11 cellular contexts compared by ENCODE assay signal in genomic region chr6:36098920-36099647, GRCh38. TPM values are rescaled to one million over a fixed set of nuclear protein-coding genes. Genes with fewer than 3 reads are reported as not detected.
A peak's percentile ranks its signal among the peaks of the same experiment; 100 is the strongest.
DNase-seq lines count a peak whose midpoint lies in the region; TF ChIP-seq lines count a peak whose summit lies in the region.
"Had no signal": no experiment of that assay in that cellular context is flagged by ENCODE, and none has a peak within 500 bp of the region (broad histone marks: within the 10 kb centered on the region; RNA-seq: fewer than 3 reads in every experiment).

No MANE protein-coding gene starts in this region.

- no peaks in the 10 kb centered on the region for H3K27me3 ChIP-seq in thyroid gland

- H3K36me3 Mint-ChIP-seq in CD14-positive monocyte, result peaks cover 62 to 70% of the 10 kb centered on the region in 2 donors
- H3K36me3 Mint-ChIP-seq in brain, result peaks cover 21% of the 10 kb centered on the region
- peaks cover 8 to 30% (median 15%) of the 10 kb centered on the region in 3 donors for H3K36me3 Mint-ChIP-seq in immature natural killer cell

- H3K9me3 ChIP-seq in thyroid gland, result no peaks in the 10 kb centered on the region

- no peak overlapping the region for H3K4me3 ChIP-seq in thyroid gland (replicated peaks in 1 of 3)

- no peak for TF ChIP-seq POLR2A in thyroid gland (IDR thresholded peaks at IDR 0.05)

- no peaks in the 10 kb centered on the region for H3K27me3 Mint-ChIP-seq in CD14-positive monocyte (ENCODE audit: low read depth in 3 of 3)
- H3K27me3 Mint-ChIP-seq in brain, result peaks cover 4% of the 10 kb centered on the region
- H3K27me3 Mint-ChIP-seq in immature natural killer cell (ENCODE audit: low read depth in 3 of 3), result peaks cover 0 to 5% (median 2%) of the 10 kb centered on the region in 3 donors

- in situ Hi-C loops in KBM-7 (cut with MboI; ENCODE audit: low pct_unique_long_range_greater_than_20kb, low sequenced_read_pairs), result no loop called here

- H3K4me3 Mint-ChIP-seq in CD14-positive monocyte (peak overlapping the region in 1 of 2 donors; percentile 3), brain (no peak overlapping the region), immature natural killer cell (peak overlapping the region; percentile 76 to 88 (median 79))

- DNase-seq in CD14-positive monocyte (ENCODE audit: low spot score) (no peak), KBM-7 (peak; percentile 61), immature natural killer cell (peak; percentile 49 to 58 (median 57)), NCI-H526 treated with DMSO at 0.1 percent for 48 hours (lab: John Stamatoyannopoulos, UW) (no peak), thyroid gland (no peak)
- DNase-seq in activated naive CD4-positive, alpha-beta T cell treated with Interleukin-2 at 50 U/mL for 16 hours, result no peak
- no peak for DNase-seq in stimulated activated CD4-positive, alpha-beta T cell treated with anti-CD3 and anti-CD28 coated beads, Interleukin-1b, Interleukin-23, amount 100 ng/mL, for 48 hours
- DNase-seq: caudate nucleus, NCI-H345 had no signal

- H3K27ac Mint-ChIP-seq in CD14-positive monocyte, result peak overlapping the region; percentile 7 to 77 (median 42)
- H3K27ac Mint-ChIP-seq in brain, result peak overlapping the region in 4 of 5 experiments; percentile 31 to 85 (median 48)
- peak overlapping the region; percentile 93 to 99 (median 94) for H3K27ac Mint-ChIP-seq in immature natural killer cell

- H3K4me1 ChIP-seq in thyroid gland, result peaks cover 5 to 8% of the 10 kb centered on the region in 2 donors

- no peak overlapping the region for H3K27ac ChIP-seq in thyroid gland
- H3K27ac ChIP-seq: C4-2B had no signal

- intact Hi-C loops in CD14-positive monocyte (cut with micrococcal nuclease), result no loop called here
- intact Hi-C loops in thyroid gland (cut with DNase I), result no loop called here

- H3K4me1 Mint-ChIP-seq in CD14-positive monocyte, result peaks cover 6% of the 10 kb centered on the region
- peaks cover 62% of the 10 kb centered on the region for H3K4me1 Mint-ChIP-seq in brain
- H3K4me1 Mint-ChIP-seq in immature natural killer cell, result peaks cover 89 to 96% of the 10 kb centered on the region in 2 donors

- 72 to 82% methylated on average over 5 of the region's 5 CpGs for WGBS in thyroid gland, 2 donors

- H3K9me3 Mint-ChIP-seq in CD14-positive monocyte (no peaks in the 10 kb centered on the region), brain (no peaks in the 10 kb centered on the region), immature natural killer cell (no peaks in the 10 kb centered on the region)

- H3K36me3 ChIP-seq in thyroid gland, result peaks cover 5 to 11% of the 10 kb centered on the region in 2 donors

- no peak for TF ChIP-seq CTCF in CD14-positive monocyte (IDR thresholded peaks at IDR 0.05)
- no peak for TF ChIP-seq CTCF in brain (conservative IDR thresholded peaks at IDR 0.05)
- TF ChIP-seq CTCF in thyroid gland (IDR thresholded peaks at IDR 0.05), result no peak

RNA-seq across cellular contexts. Expression of gene MAPK13, which starts 31.2 kb away (rescaled TPM):
- 1 to 10 TPM in 1 of 2 donors, under 1 TPM in 1; 0.88 to 2.4 TPM for polyA plus RNA-seq in CD14-positive monocyte
- polyA plus RNA-seq in brain (ENCODE audit: insufficient read depth, low read depth, low replicate concordance), result 40.2 TPM
- 10 to 100 TPM; 35.2 to 52.1 (median 38.4) TPM for polyA plus RNA-seq in immature natural killer cell
- total RNA-seq in thyroid gland, result 10 to 100 TPM; 33.2 to 50.9 (median 41.0) TPM

Comparison
In these comparisons a context has a peak if more than half of its experiments do, and no peak if none do; other contexts are left out.
1. DNase-seq: peak in KBM-7 (single experiment) and immature natural killer cell (3 of 3); none in CD14-positive monocyte (single experiment), NCI-H526 treated with DMSO at 0.1 percent for 48 hours (single experiment), thyroid gland (0 of 2), activated naive CD4-positive, alpha-beta T cell treated with Interleukin-2 at 50 U/mL for 16 hours (single experiment) and stimulated activated CD4-positive, alpha-beta T cell treated with anti-CD3 and anti-CD28 coated beads, Interleukin-1b, Interleukin-23, amount 100 ng/mL, for 48 hours (single experiment).
2. H3K27ac Mint-ChIP-seq: peak in every context shown above with its lines; median percentile 94 in immature natural killer cell; 48 in brain; 42 in CD14-positive monocyte.
3. H3K4me3 Mint-ChIP-seq: peak in immature natural killer cell (5 of 5); none in brain (0 of 5).
4. RNA of gene MAPK13, which starts 31.2 kb away (polyA plus RNA-seq): 40.2 TPM in brain (single experiment) and 35.2 to 52.1 TPM in immature natural killer cell; 0.88 to 2.4 TPM in CD14-positive monocyte; every median in the first group is over 10 times any median in the second.